8 cellular contexts compared by ENCODE assay signal in the genomic region with DNA sequence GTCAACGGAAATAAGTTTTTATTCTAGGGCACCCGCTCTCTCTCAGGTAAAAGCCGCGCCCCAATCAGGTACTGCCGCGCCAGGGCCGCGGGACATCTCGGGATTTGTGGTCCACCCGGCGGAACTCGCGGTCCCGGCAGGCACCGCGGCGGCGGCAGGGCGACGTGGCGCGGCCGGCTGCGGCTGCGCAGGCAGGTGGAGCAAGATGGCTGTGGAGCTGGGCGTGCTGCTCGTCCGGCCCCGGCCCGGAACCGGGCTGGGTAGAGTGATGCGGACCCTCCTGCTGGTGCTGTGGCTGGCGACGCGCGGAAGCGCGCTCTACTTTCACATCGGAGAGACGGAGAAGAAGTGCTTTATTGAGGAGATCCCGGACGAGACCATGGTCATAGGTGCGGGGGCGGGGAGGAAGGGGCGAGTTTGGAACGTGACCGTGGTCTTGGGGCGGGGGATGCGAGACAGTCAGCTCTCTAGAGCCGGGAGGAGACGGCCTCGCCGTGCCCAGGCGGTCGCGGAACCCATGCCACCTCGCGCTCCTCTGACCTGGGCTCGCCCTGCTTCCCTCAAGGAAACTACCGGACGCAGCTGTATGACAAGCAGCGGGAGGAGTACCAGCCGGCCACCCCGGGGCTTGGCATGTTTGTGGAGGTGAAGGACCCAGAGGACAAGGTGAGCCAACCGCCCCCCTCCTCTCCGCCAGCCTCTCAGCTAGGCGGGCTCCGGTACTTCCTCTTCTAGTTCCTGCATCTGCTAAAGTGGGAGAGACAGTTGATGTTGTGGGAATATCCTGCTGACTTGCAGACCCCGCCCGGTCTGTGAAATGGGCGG.
DNase-seq lines count a peak whose midpoint lies in the region; ATAC-seq and TF ChIP-seq lines count a peak whose summit lies in the region.

A gene (plus strand): TSS at position 194 of the 825 bp plus-strand sequence. CDS start 12 bp downstream, at position 206.

- H3K36me3 Mint-ChIP-seq in nephron progenitor cell (ENCODE audit: low read depth): peaks cover 34% of the 10 kb centered on the region
- peaks cover 47% of the 10 kb centered on the region for H3K36me3 Mint-ChIP-seq in stimulated activated naive CD8-positive, alpha-beta T cell treated with anti-CD3 and anti-CD28 coated beads, Interleukin-15, Interleukin-2, amounts not matched to agents 100 ng/mL and 50 ng/mL, for 24 hours (ENCODE audit: low read depth)

- no peak for TF ChIP-seq RAD21 in Ishikawa (IDR thresholded peaks at IDR 0.05; ENCODE audit: low read depth)

- H3K27me3 Mint-ChIP-seq in nephron progenitor cell (ENCODE audit: low read depth, poor library complexity): peaks cover 41% of the 10 kb centered on the region
- peaks cover 20% of the 10 kb centered on the region for H3K27me3 Mint-ChIP-seq in stimulated activated naive CD8-positive, alpha-beta T cell treated with anti-CD3 and anti-CD28 coated beads, Interleukin-15, Interleukin-2, amounts not matched to agents 100 ng/mL and 50 ng/mL, for 24 hours

- H3K4me3 Mint-ChIP-seq in nephron progenitor cell: peak within 1 kb of the TSS; percentile 96
- peak within 1 kb of the TSS; percentile 99 for H3K4me3 Mint-ChIP-seq in stimulated activated naive CD8-positive, alpha-beta T cell treated with anti-CD3 and anti-CD28 coated beads, Interleukin-15, Interleukin-2, amounts not matched to agents 100 ng/mL and 50 ng/mL, for 24 hours

- TF ChIP-seq CTCF in nephron progenitor cell (IDR thresholded peaks at IDR 0.05): no peak

- DNase-seq in DMS79 treated with DMSO at 0.1 percent for 48 hours (lab: John Stamatoyannopoulos, UW): peak; percentile 54
- DNase-seq in SHP77 treated with DMSO at 0.1 percent for 48 hours (lab: John Stamatoyannopoulos, UW): peak; percentile 46
- peak; percentile 81 for DNase-seq in activated gamma-delta T cell (lab: John Stamatoyannopoulos, UW)
- peak; percentile 40 for DNase-seq in fibroblast of the conjunctiva (ENCODE audit: low read depth)
- DNase-seq in nephron progenitor cell: peak; percentile 83

- peak; percentile 96 for ATAC-seq in GM21529 (IDR thresholded peaks at IDR 0.05; ENCODE audit: unreplicated experiment)

- peaks cover 40% of the 10 kb centered on the region for H3K4me1 Mint-ChIP-seq in nephron progenitor cell
- peaks cover 39% of the 10 kb centered on the region for H3K4me1 Mint-ChIP-seq in stimulated activated naive CD8-positive, alpha-beta T cell treated with anti-CD3 and anti-CD28 coated beads, Interleukin-15, Interleukin-2, amounts not matched to agents 100 ng/mL and 50 ng/mL, for 24 hours (ENCODE audit: low read depth)

- H3K27ac Mint-ChIP-seq in nephron progenitor cell: peak within 1 kb of the TSS; percentile 89
- H3K27ac Mint-ChIP-seq in stimulated activated naive CD8-positive, alpha-beta T cell treated with anti-CD3 and anti-CD28 coated beads, Interleukin-15, Interleukin-2, amounts not matched to agents 100 ng/mL and 50 ng/mL, for 24 hours: peak within 1 kb of the TSS; percentile 99

- TF ChIP-seq EP300 in Ishikawa (IDR thresholded peaks at IDR 0.05; ENCODE audit: borderline replicate concordance): no peak

- H3K9me3 Mint-ChIP-seq in nephron progenitor cell: no peaks in the 10 kb centered on the region
- no peaks in the 10 kb centered on the region for H3K9me3 Mint-ChIP-seq in stimulated activated naive CD8-positive, alpha-beta T cell treated with anti-CD3 and anti-CD28 coated beads, Interleukin-15, Interleukin-2, amounts not matched to agents 100 ng/mL and 50 ng/mL, for 24 hours

TF ChIP-seq in Ishikawa, 13 proteins besides CTCF, POLR2A, EP300 and RAD21:
- TF ChIP-seq TCF12 (IDR thresholded peaks at IDR 0.05; ENCODE audit: low read depth) (peak; percentile 50; the same call in 1 of the 2 replicates), EGR1 (IDR thresholded peaks at IDR 0.05) (peak; percentile 87), TAF1 (IDR thresholded peaks at IDR 0.05; ENCODE audit: low read depth) (peak; percentile 95), YY1 (IDR thresholded peaks at IDR 0.05; ENCODE audit: low read depth) (peak; percentile 94), CEBPB (IDR thresholded peaks at IDR 0.05) (no peak; the same call in 1 of the 2 replicates), FOXM1 (IDR thresholded peaks at IDR 0.05; ENCODE audit: borderline replicate concordance, low read depth) (no peak), ZBTB7A (IDR thresholded peaks at IDR 0.05; ENCODE audit: low read depth) (no peak), CREB1 (IDR thresholded peaks at IDR 0.05; ENCODE audit: low read depth) (no peak), NFIC (IDR thresholded peaks at IDR 0.05) (no peak)
- TF ChIP-seq, protein P1, sequence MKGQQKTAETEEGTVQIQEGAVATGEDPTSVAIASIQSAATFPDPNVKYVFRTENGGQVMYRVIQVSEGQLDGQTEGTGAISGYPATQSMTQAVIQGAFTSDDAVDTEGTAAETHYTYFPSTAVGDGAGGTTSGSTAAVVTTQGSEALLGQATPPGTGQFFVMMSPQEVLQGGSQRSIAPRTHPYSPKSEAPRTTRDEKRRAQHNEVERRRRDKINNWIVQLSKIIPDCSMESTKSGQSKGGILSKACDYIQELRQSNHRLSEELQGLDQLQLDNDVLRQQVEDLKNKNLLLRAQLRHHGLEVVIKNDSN (IDR thresholded peaks at IDR 0.05): peak; percentile 9; the same call in 1 of the 2 replicates
- TF ChIP-seq, protein P2, sequence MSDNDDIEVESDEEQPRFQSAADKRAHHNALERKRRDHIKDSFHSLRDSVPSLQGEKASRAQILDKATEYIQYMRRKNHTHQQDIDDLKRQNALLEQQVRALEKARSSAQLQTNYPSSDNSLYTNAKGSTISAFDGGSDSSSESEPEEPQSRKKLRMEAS (IDR thresholded peaks at IDR 0.05): peak; percentile 55
TF ChIP-seq in Ishikawa: peak in this region for 6.

Comparison
In these comparisons a context has a peak if more than half of its experiments do, and no peak if none do; other contexts are left out.
1. Peak in every context shown above with its lines: DNase-seq and ATAC-seq.